Comparison of ENCODE assay signal across 8 cellular contexts in the genomic region with DNA sequence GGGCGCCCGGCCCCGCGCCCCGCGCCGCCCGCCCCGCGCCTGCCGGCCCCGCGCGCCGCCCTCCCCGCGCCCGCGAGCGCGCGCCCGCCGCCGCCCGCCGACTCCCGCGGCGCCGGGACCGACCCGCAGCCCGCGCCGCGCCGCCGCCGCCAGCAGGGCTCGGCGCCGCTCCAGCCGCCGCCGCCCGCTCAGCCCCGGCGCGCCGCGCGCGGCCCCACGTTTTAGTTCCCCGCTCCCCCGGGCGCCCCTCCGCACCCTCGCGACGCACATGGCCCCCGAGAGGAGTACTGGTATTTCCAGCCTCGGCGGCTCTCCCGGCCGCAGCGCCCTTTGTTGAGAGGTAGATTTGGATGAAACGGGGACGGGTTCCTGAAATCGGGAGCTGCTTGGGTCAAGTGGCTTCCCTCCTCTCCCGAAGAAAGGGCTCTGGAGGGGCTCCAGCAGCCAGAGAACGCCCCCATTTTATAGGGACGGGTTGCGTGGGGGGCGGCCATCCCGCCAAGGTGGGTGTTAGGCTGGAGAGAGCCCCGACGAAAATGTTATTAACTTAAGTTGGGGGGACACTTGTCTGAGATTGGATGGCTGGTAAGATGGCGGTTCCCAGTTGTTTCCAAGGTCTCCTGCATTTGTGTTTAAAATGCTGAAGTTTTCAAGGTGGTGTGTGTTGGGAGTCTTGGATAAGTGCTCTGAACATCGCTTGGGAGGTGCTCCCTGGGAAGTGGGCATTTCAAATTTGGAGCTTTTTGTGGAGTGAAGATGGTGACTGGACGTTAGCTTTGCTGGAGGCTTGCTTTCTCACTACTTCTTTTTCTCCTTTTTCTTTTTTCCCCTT. TPM values are rescaled to one million over a fixed set of nuclear protein-coding genes. Genes with fewer than 3 reads are reported as not detected.
DNase-seq lines count a peak whose midpoint lies in the region; ATAC-seq and TF ChIP-seq lines count a peak whose summit lies in the region.

No MANE protein-coding gene starts in this region.

- H3K36me3 ChIP-seq in heart right ventricle: peaks cover 0 to 9% (median 0%) of the 10 kb centered on the region in 9 donors

- H3K4me3 ChIP-seq in heart right ventricle: peak overlapping the region; percentile 70 to 96 (median 89)

- 1 to 2% methylated on average over 43 to 76 of the region's 82 CpGs for WGBS in heart right ventricle, 2 donors

- H3K4me3 Mint-ChIP-seq in progenitor cell of endocrine pancreas (ENCODE audit: low read depth): peak overlapping the region; percentile 92

- no peaks in the 10 kb centered on the region for H3K9me3 ChIP-seq in heart right ventricle

- H3K27me3 ChIP-seq in heart right ventricle: peaks cover 0 to 33% (median 5%) of the 10 kb centered on the region in 7 donors

- no peak for TF ChIP-seq CTCF in heart right ventricle (IDR thresholded peaks at IDR 0.05)
- TF ChIP-seq CTCF in progenitor cell of endocrine pancreas (IDR thresholded peaks at IDR 0.05; ENCODE audit: unreplicated experiment): no peak

- H3K4me1 ChIP-seq in heart right ventricle: peaks cover 3 to 70% (median 66%) of the 10 kb centered on the region in 9 donors

- intact Hi-C loops in heart right ventricle (cut with DNase I): loop anchor here in 5 of 10 donors (5.0 to 10.0 kb wide), 6 partner anchors 95 to 827 kb away; partner anchors contain the start of genes DNAJC1 (in 1 of the 5) and PIP4K2A (in 1 of the 5)

- H3K27ac ChIP-seq in heart right ventricle: peak overlapping the region in 5 of 10 donors; percentile 26 to 56 (median 34)

- H3K27me3 Mint-ChIP-seq in progenitor cell of endocrine pancreas: peaks cover 60% of the 10 kb centered on the region

- no peaks in the 10 kb centered on the region for H3K9me3 Mint-ChIP-seq in progenitor cell of endocrine pancreas (ENCODE audit: low read depth)

- peaks cover 2% of the 10 kb centered on the region for H3K36me3 Mint-ChIP-seq in progenitor cell of endocrine pancreas (ENCODE audit: insufficient read depth)

- ATAC-seq in heart right ventricle (no peak), GM19467 (IDR thresholded peaks at IDR 0.05; ENCODE audit: unreplicated experiment) (no peak), HG03108 (IDR thresholded peaks at IDR 0.05; ENCODE audit: unreplicated experiment) (no peak), HG03139 (IDR thresholded peaks at IDR 0.05; ENCODE audit: unreplicated experiment) (no peak)

- DNase-seq in C1 segment of cervical spinal cord (lab: John Stamatoyannopoulos, UW) (peak in 8 of 14 donors; percentile 22 to 71 (median 56)), HT1080 (ENCODE audit: low read depth) (peak; percentile 15), heart right ventricle (peak in 1 of 2 donors; percentile 45), progenitor cell of endocrine pancreas (ENCODE audit: low spot score, unreplicated experiment) (no peak)
- peak; percentile 31 for DNase-seq in activated naive CD4-positive, alpha-beta T cell treated with Interleukin-2 at 50 U/mL for 16 hours

- peak overlapping the region; percentile 87 for H3K27ac Mint-ChIP-seq in progenitor cell of endocrine pancreas

- peaks cover 43% of the 10 kb centered on the region for H3K4me1 Mint-ChIP-seq in progenitor cell of endocrine pancreas (ENCODE audit: low read depth)

RNA-seq across cellular contexts. Expression of gene BMI1, which starts 1.1 kb away (rescaled TPM):
- total RNA-seq in HT1080 (2014; rRNA removed; shearing (Covaris generic)): 83.6 and 93.3 TPM in 2 replicates
- 62.8 and 75.0 TPM in 2 replicates for polyA plus RNA-seq in HT1080 (2015; cell fraction: cytosol; rRNA removed)
- 77.2 and 87.9 TPM in 2 replicates for polyA plus RNA-seq in HT1080 (2015; cell fraction: nucleus; rRNA removed)
- total RNA-seq in heart right ventricle (10 to 100 TPM; 26.1 to 44.1 (median 34.5) TPM), progenitor cell of endocrine pancreas (62.1 and 64.3 TPM in 2 replicates)
- 10 to 100 TPM; 15.0 to 19.0 TPM for polyA plus RNA-seq in heart right ventricle

RNA-seq across cellular contexts. Expression of gene COMMD3, which starts 5.9 kb away (rescaled TPM):
- total RNA-seq in HT1080 (2014; rRNA removed; shearing (Covaris generic)): 60.6 and 68.4 TPM in 2 replicates
- 46.4 and 63.0 TPM in 2 replicates for polyA plus RNA-seq in HT1080 (2015; cell fraction: cytosol; rRNA removed)
- polyA plus RNA-seq in HT1080 (2015; cell fraction: nucleus; rRNA removed): 89.9 and 102 TPM in 2 replicates
- total RNA-seq in heart right ventricle: 10 to 100 TPM; 72.7 to 95.0 (median 80.6) TPM
- polyA plus RNA-seq in heart right ventricle: 10 to 100 TPM; 62.2 to 84.9 TPM
- 48.5 and 48.8 TPM in 2 replicates for total RNA-seq in progenitor cell of endocrine pancreas

RNA-seq across cellular contexts. Expression of gene SPAG6, which starts 23.2 kb away (rescaled TPM):
- total RNA-seq in HT1080 (2014; rRNA removed; shearing (Covaris generic)): not detected in 2 replicates
- 0.02 TPM in 1 of 2 replicates, not detected in the other for polyA plus RNA-seq in HT1080 (2015; cell fraction: cytosol; rRNA removed)
- polyA plus RNA-seq in HT1080 (2015; cell fraction: nucleus; rRNA removed): not detected in 2 replicates
- total RNA-seq in heart right ventricle (not detected), progenitor cell of endocrine pancreas (8.5 and 8.9 TPM in 2 replicates)
- under 1 TPM in 1 of 2 donors, not detected in 1; 0.01 TPM for polyA plus RNA-seq in heart right ventricle
